18 cellular contexts compared by ENCODE assay signal in the genomic region with DNA sequence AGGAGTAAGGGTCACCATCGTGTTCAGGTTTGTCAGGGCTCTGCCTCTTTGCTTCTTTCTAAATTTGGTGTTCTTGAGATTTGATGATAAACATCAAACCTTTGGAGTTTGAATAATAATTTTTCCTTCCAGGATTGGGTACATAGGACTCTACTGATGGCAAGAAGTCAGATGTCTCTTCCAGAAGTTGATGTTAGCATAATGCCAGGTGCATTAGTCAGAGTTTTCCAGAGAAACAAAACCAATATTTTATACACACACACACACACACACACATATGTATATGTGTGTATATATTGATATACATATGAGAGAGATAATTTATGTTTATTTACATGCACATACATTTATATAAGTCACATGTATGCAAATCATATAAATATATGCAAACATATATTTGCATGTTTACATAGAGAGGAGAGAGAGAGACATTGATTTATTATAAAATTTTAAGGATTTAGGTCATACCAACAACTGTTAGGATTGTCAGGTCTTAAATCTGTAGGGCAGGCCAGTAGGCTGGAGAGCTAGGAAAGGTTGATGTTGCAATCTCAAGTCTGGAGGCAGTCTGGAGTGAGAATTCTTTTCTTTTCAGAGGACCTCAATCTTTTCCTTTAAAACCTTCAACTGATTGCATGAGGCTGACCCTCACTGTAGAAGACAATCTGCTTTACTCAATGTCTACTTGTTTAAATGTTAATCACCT.
"Had no signal": no experiment of that assay in that cellular context is flagged by ENCODE, and none has a peak within 500 bp of the region (broad histone marks: within the 10 kb centered on the region; RNA-seq: fewer than 3 reads in every experiment).

No MANE protein-coding gene starts in this region.

- DNase-seq: activated CD4-positive, alpha-beta T cell treated with anti-CD3 and anti-CD28 coated beads, Interleukin-2, amount 50 U/mL, for 1 hour; activated naive CD4-positive, alpha-beta T cell treated with Interleukin-2 at 50 U/mL for 16 hours; activated T-cell treated with anti-CD3 and anti-CD28 coated beads for 4 hours; foreskin melanocyte; immature natural killer cell; left cardiac atrium; lower lobe of right lung; right cardiac atrium; small intestine; stimulated activated CD4-positive, alpha-beta T cell treated with anti-CD3 and anti-CD28 coated beads, Interleukin-4, amount 100 ng/mL, for 24 hours; stimulated activated naive CD4-positive, alpha-beta T cell; substantia nigra; T-helper 2 cell; transverse colon had no signal

- H3K27ac ChIP-seq: lower lobe of right lung, prostate gland, transverse colon, vagina had no signal

- H3K4me1 Mint-ChIP-seq: immature natural killer cell, neural crest cell had no signal

- H3K4me1 ChIP-seq: prostate gland, transverse colon, vagina had no signal

- H3K36me3 Mint-ChIP-seq: immature natural killer cell, mesothelial cell of epicardium had no signal

- H3K36me3 ChIP-seq: lower lobe of right lung, prostate gland, transverse colon, vagina had no signal

- ATAC-seq: left cardiac atrium, lower lobe of right lung, right cardiac atrium had no signal

- H3K27me3 ChIP-seq: transverse colon, vagina had no signal

- H3K4me3 ChIP-seq: lower lobe of right lung, prostate gland, transverse colon, vagina had no signal

- H3K27ac Mint-ChIP-seq: immature natural killer cell, mesothelial cell of epicardium had no signal

- H3K9me3 ChIP-seq: lower lobe of right lung, prostate gland, transverse colon, vagina had no signal

- H3K4me3 Mint-ChIP-seq: immature natural killer cell, mesothelial cell of epicardium, neural crest cell had no signal
